In the genomic region with DNA sequence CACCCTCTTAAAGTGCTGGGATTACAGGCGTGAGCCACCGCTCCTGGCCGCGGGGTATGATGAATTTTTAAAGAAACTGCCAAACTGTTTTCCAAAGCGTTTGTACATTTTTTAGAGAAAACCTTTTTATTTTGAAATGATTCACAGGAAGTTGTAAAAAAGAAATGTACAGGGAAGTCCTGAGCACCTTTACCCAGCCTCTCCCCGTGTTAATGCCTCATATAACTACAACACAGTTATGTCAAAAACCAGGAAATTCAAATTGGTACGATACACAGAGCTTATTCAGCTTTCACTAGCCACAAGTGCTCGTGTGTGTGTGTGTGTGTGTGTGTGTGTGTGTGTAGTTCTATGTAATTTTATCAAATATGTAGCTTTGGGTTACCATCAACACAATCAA, we compare ENCODE assay signal across 20 cellular contexts. TPM values are rescaled to one million over a fixed set of nuclear protein-coding genes. Genes with fewer than 3 reads are reported as not detected.
DNase-seq lines count a peak whose midpoint lies in the region; ATAC-seq, FAIRE-seq and TF ChIP-seq lines count a peak whose summit lies in the region.
"Had no signal": no experiment of that assay in that cellular context is flagged by ENCODE, and none has a peak within 500 bp of the region (broad histone marks: within the 10 kb centered on the region; RNA-seq: fewer than 3 reads in every experiment).

No MANE protein-coding gene starts in this region.

- peaks cover 12% of the 10 kb centered on the region for H3K4me1 Mint-ChIP-seq in osteocyte (ENCODE audit: unreplicated experiment)

- TF ChIP-seq CTCF in colonic mucosa (IDR thresholded peaks at IDR 0.05) (no peak), osteocyte (IDR thresholded peaks at IDR 0.05) (no peak), body of pancreas (IDR thresholded peaks at IDR 0.05) (no peak)

- no peaks in the 10 kb centered on the region for H3K27me3 Mint-ChIP-seq in osteocyte (ENCODE audit: unreplicated experiment)

- TF ChIP-seq POLR2A in body of pancreas (IDR thresholded peaks at IDR 0.05) = no peak
- no peak for TF ChIP-seq POLR2A in H54 (IDR thresholded peaks at IDR 0.05; ENCODE audit: low read depth, low read length)

- ATAC-seq in body of pancreas (no peak), HG03460 (IDR thresholded peaks at IDR 0.05; ENCODE audit: unreplicated experiment) (no peak)

- WGBS in body of pancreas, 2 donors = 53 to 59% methylated on average over 8 of the region's 8 CpGs

- peak; percentile 23 for DNase-seq in NOMO-1 treated with DMSO at 0.1 percent for 48 hours (lab: John Stamatoyannopoulos, UW; ENCODE audit: unreplicated experiment)
- no peak for DNase-seq in NOMO-1 treated with dmso at 0.1 percent for 144 hours (lab: John Stamatoyannopoulos, UW; ENCODE audit: unreplicated experiment)
- peak; percentile 63 for DNase-seq in M059J (ENCODE audit: low read depth)
- no peak for DNase-seq in colonic mucosa
- no peak for DNase-seq in osteocyte (ENCODE audit: extremely low spot score, unreplicated experiment)
- no peak for DNase-seq in body of pancreas
- DNase-seq in H54 (ENCODE audit: insufficient read length, low spot score) = no peak
- DNase-seq: 8988T, DND-41, GDM1, KG1, MG63, NCI-H187, NCI-H524 treated with DMSO at 0.1 percent for 48 hours, SW 1271 had no signal

- H3K27ac ChIP-seq in colonic mucosa (peak overlapping the region; percentile 62), body of pancreas (no peak overlapping the region)

- FAIRE-seq in H54 (lab: Jason Lieb, UNC) = no peak
- FAIRE-seq: GM12891 had no signal

- H3K27me3 ChIP-seq in colonic mucosa (no peaks in the 10 kb centered on the region), body of pancreas (no peaks in the 10 kb centered on the region)
- H3K27me3 ChIP-seq: MG63 had no signal

- H3K36me3 ChIP-seq in colonic mucosa (no peaks in the 10 kb centered on the region), body of pancreas (replicated peaks in 1 of 2; ENCODE audit: insufficient read depth in 1 of 2, low read depth in 2 of 2) (no peaks in the 10 kb centered on the region)
- H3K36me3 ChIP-seq: MG63 had no signal

- intact Hi-C loops in colonic mucosa (cut with DNase I) = no loop called here
- intact Hi-C loops in body of pancreas (cut with DNase I) = no loop called here

- H3K9ac ChIP-seq in colonic mucosa (ENCODE audit: low read depth in 2 of 2, low read length in 2 of 2) = peak overlapping the region; percentile 9 to 12

- H3K27ac Mint-ChIP-seq in osteocyte (ENCODE audit: unreplicated experiment) = peak overlapping the region; percentile 81

- H3K9me3 ChIP-seq in colonic mucosa (no peaks in the 10 kb centered on the region), body of pancreas (no peaks in the 10 kb centered on the region)
- H3K9me3 ChIP-seq: MG63 had no signal

- H3K4me3 ChIP-seq in colonic mucosa = no peak overlapping the region
- no peak overlapping the region for H3K4me3 ChIP-seq in body of pancreas
- H3K4me3 ChIP-seq: MG63 had no signal

- no peaks in the 10 kb centered on the region for H3K4me1 ChIP-seq in colonic mucosa
- no peaks in the 10 kb centered on the region for H3K4me1 ChIP-seq in body of pancreas

- H3K9me3 Mint-ChIP-seq in osteocyte (ENCODE audit: unreplicated experiment) = no peaks in the 10 kb centered on the region

- H3K4me3 Mint-ChIP-seq in osteocyte (ENCODE audit: unreplicated experiment) = no peak overlapping the region

- H3K36me3 Mint-ChIP-seq in osteocyte (ENCODE audit: unreplicated experiment) = no peaks in the 10 kb centered on the region

RNA-seq across cellular contexts. Expression of a gene that starts 7.0 kb away (rescaled TPM):
- 4.1 and 9.8 TPM in 2 replicates for total RNA-seq in M059J (2014; rRNA removed; shearing (Covaris generic))
- total RNA-seq in colonic mucosa (10 to 100 TPM; 36.1 to 75.3 TPM), osteocyte (101 and 110 TPM in 2 replicates), body of pancreas (100 to 1,000 TPM in 1 of 2 donors, 10 to 100 TPM in 1; 13.0 to 149 TPM)

RNA-seq across cellular contexts. Expression of a gene that starts 18.0 kb away (rescaled TPM):
- total RNA-seq in M059J (2014; rRNA removed; shearing (Covaris generic)) = not detected in 2 replicates
- total RNA-seq in colonic mucosa = 1 to 10 TPM in 1 of 2 donors, under 1 TPM in 1; 0.32 to 3.6 TPM
- total RNA-seq in osteocyte = not detected in 2 replicates
- not detected for total RNA-seq in body of pancreas
- total RNA-seq: H4, OCI-LY7, SK-MEL-5 had no signal

Comparison
In these comparisons a context has a peak if more than half of its experiments do, and no peak if none do; other contexts are left out.
1. DNase-seq: peak in NOMO-1 treated with DMSO at 0.1 percent for 48 hours (single experiment) and M059J (single experiment); none in NOMO-1 treated with dmso at 0.1 percent for 144 hours (single experiment), colonic mucosa (single experiment), osteocyte (single experiment), body of pancreas (0 of 4) and H54 (single experiment).